In genomic region chr13:25806304-25806974, GRCh38 we compare ENCODE assay signal across 12 cellular contexts.
A peak's percentile ranks its signal among the peaks of the same experiment; 100 is the strongest.
DNase-seq lines count a peak whose midpoint lies in the region; ATAC-seq and TF ChIP-seq lines count a peak whose summit lies in the region.
"Had no signal": no experiment of that assay in that cellular context is flagged by ENCODE, and none has a peak within 500 bp of the region (broad histone marks: within the 10 kb centered on the region; RNA-seq: fewer than 3 reads in every experiment).

No MANE protein-coding gene starts in this region.

- TF ChIP-seq CTCF in KMS-11 (conservative IDR thresholded peaks at IDR 0.05; ENCODE audit: low read depth, low read length) (no peak), brain microvascular endothelial cell (IDR thresholded peaks at IDR 0.05; ENCODE audit: low read depth, low read length, missing control alignments) (no peak), GM13977 (IDR thresholded peaks at IDR 0.05; ENCODE audit: extremely low read depth, insufficient read depth, missing control alignments) (no peak)

- peak overlapping the region; percentile 13; the same call in 1 of the 2 replicates for H3K4me2 ChIP-seq in KMS-11

- H2AFZ ChIP-seq in KMS-11 (ENCODE audit: low read depth) = no peak overlapping the region

- no peaks in the 10 kb centered on the region for H3K36me3 ChIP-seq in KMS-11 (ENCODE audit: insufficient read depth)
- no peaks in the 10 kb centered on the region for H3K36me3 ChIP-seq in brain microvascular endothelial cell (replicated peaks)
- H3K36me3 ChIP-seq: right atrium auricular region had no signal

- no peaks in the 10 kb centered on the region for H3K79me2 ChIP-seq in KMS-11 (ENCODE audit: insufficient read depth, low read depth)

- peaks cover 37% of the 10 kb centered on the region for H3K4me1 ChIP-seq in KMS-11 (ENCODE audit: low read depth, poor library complexity, severe bottlenecking)
- H3K4me1 ChIP-seq: right atrium auricular region had no signal

- no peak overlapping the region for H3K9ac ChIP-seq in KMS-11

- intact Hi-C loops in head of caudate nucleus (cut with DNase I) = no loop called here

- peak overlapping the region; percentile 55; the same call in 1 of the 2 replicates for H3K27ac ChIP-seq in KMS-11
- no peak overlapping the region for H3K27ac ChIP-seq in brain microvascular endothelial cell
- H3K27ac ChIP-seq: right atrium auricular region had no signal

- ATAC-seq in GM18502 (IDR thresholded peaks at IDR 0.05; ENCODE audit: poor library complexity, unreplicated experiment) = peak; percentile 88
- ATAC-seq in GM21360 (IDR thresholded peaks at IDR 0.05; ENCODE audit: unreplicated experiment) = peak; percentile 81
- ATAC-seq: Right ventricle myocardium inferior had no signal

- H3K4me3 ChIP-seq in KMS-11 (IDR thresholded peaks at IDR 0.05; ENCODE audit: insufficient read depth, low read depth, low read length) (no peak overlapping the region), brain microvascular endothelial cell (ENCODE audit: low read depth, low read length) (no peak overlapping the region)
- H3K4me3 ChIP-seq: right atrium auricular region had no signal

- H3K27me3 ChIP-seq in KMS-11 (ENCODE audit: insufficient read depth, low read depth) (no peaks in the 10 kb centered on the region), brain microvascular endothelial cell (replicated peaks) (no peaks in the 10 kb centered on the region)
- H3K27me3 ChIP-seq: right atrium auricular region had no signal

- peak; percentile 9 for DNase-seq in brain microvascular endothelial cell
- DNase-seq in NCI-H2171 treated with DMSO at 0.1 percent for 48 hours (lab: John Stamatoyannopoulos, UW) = no peak
- no peak for DNase-seq in Kasumi-1 (lab: John Stamatoyannopoulos, UW)
- no peak for DNase-seq in GM13977 (ENCODE audit: low spot score)
- DNase-seq in head of caudate nucleus = no peak
- DNase-seq: caudate nucleus, NCI-H1417 had no signal

- in situ Hi-C loops in brain microvascular endothelial cell (cut with HindIII; ENCODE audit: low pct_ligation_motif_present, low sequenced_read_pairs) (no loop called here), GM13977 (cut with MboI; ENCODE audit: low pct_unique_long_range_greater_than_20kb, low sequenced_read_pairs, unreplicated experiment) (no loop called here)

- no peaks in the 10 kb centered on the region for H4K20me1 ChIP-seq in KMS-11 (ENCODE audit: insufficient read depth)
